9 cellular contexts compared by ENCODE assay signal in the genomic region with DNA sequence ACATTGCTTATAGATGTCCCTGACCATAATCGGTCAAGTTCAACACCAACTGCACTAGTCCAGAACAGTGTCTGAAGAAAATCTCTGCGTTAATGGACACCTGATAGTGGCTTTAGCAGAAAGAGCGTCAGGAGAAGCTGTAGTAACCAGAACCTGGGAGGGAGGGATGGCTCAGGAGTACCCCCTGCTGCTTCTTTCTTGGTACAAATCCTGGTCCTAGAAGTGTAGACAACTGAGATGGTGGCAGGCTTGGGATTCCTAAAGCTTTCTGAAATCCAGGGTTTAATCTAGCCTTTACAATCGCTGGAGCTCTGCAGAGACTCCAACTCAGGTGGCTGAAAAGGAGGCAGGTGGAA. TPM values are rescaled to one million over a fixed set of nuclear protein-coding genes. Genes with fewer than 3 reads are reported as not detected.
DNase-seq lines count a peak whose midpoint lies in the region; ATAC-seq and TF ChIP-seq lines count a peak whose summit lies in the region.
"Had no signal": no experiment of that assay in that cellular context is flagged by ENCODE, and none has a peak within 500 bp of the region (broad histone marks: within the 10 kb centered on the region; RNA-seq: fewer than 3 reads in every experiment).

No MANE protein-coding gene starts in this region.

- H3K9me3 ChIP-seq in SK-N-SH, result no peaks in the 10 kb centered on the region
- no peaks in the 10 kb centered on the region for H3K9me3 ChIP-seq in T-helper 17 cell (ENCODE audit: control insufficient read depth, low read length, poor library complexity, severe bottlenecking)
- H3K9me3 ChIP-seq in right cardiac atrium (ENCODE audit: control insufficient read depth, low read length), result no peaks in the 10 kb centered on the region
- H3K9me3 ChIP-seq in stomach smooth muscle (ENCODE audit: control insufficient read depth in 2 of 2, low read length in 2 of 2), result no peaks in the 10 kb centered on the region

- H3K4me3 Mint-ChIP-seq in T-helper 17 cell, result peak overlapping the region; percentile 87

- peak; percentile 20; the same call in 1 of the 2 replicates for TF ChIP-seq CTCF in SK-N-SH (IDR thresholded peaks at IDR 0.05)

- peak overlapping the region; percentile 92 for H3K4me2 ChIP-seq in SK-N-SH

- H3K36me3 ChIP-seq in SK-N-SH (replicated peaks in 1 of 2; ENCODE audit: control insufficient read depth in 1 of 2, insufficient read depth in 2 of 2, low read length in 1 of 2), result peaks cover 10 to 14% of the 10 kb centered on the region in 2 experiments
- H3K36me3 ChIP-seq in stomach smooth muscle (ENCODE audit: control insufficient read depth in 2 of 2, insufficient read depth in 2 of 2, low read length in 2 of 2), result peaks cover 8 to 9% of the 10 kb centered on the region in 2 donors

- H3K27me3 ChIP-seq in SK-N-SH (ENCODE audit: insufficient read depth) (no peaks in the 10 kb centered on the region), right cardiac atrium (ENCODE audit: control insufficient read depth, insufficient read depth) (no peaks in the 10 kb centered on the region), stomach smooth muscle (ENCODE audit: control insufficient read depth in 1 of 2, insufficient read depth in 2 of 2, low read length in 2 of 2) (no peaks in the 10 kb centered on the region)

- H3K27ac ChIP-seq in SK-N-SH (ENCODE audit: low read depth in 2 of 2, low read length in 1 of 2) (peak overlapping the region; percentile 65 to 85; a peak in 3 of 4 replicates), right cardiac atrium (ENCODE audit: low read length) (peak overlapping the region; percentile 88), stomach smooth muscle (ENCODE audit: low read length) (peak overlapping the region; percentile 95)

- no peaks in the 10 kb centered on the region for H3K9me2 ChIP-seq in SK-N-SH

- intact Hi-C loops in right cardiac atrium (cut with DNase I), result loop anchor here in 3 of 4 donors (5.0 to 10.0 kb wide), 3 partner anchors 34 to 167 kb away; a partner anchor contains a TSS

- no peak for ATAC-seq in SK-N-SH treated with all-trans-retinoic acid at 6 μM for 48 hours
- no peak for ATAC-seq in T-helper 17 cell
- no peak for ATAC-seq in right cardiac atrium
- ATAC-seq in HG02840 (IDR thresholded peaks at IDR 0.05; ENCODE audit: low FRiP score, unreplicated experiment), result no peak

- peak; percentile 55 for TF ChIP-seq RAD21 in SK-N-SH (IDR thresholded peaks at IDR 0.05; ENCODE audit: low read length)

- POLR2A ChIA-PET in SK-N-SH (lab: Yijun Ruan, JAX), result interaction anchor here (0.5 to 1.2 kb wide), 4 partner anchors 23 to 931 kb away, joined by 3 read pairs; no protein-coding TSS in a partner anchor

- CTCF ChIA-PET in SK-N-SH (lab: Yijun Ruan, JAX), result interaction anchor here (0.9 to 5.8 kb wide), 23 partner anchors 9 to 176 kb away, joined by 3 to 41 read pairs (median 5); a partner anchor contains a TSS

- peaks cover 28% of the 10 kb centered on the region for H3F3A ChIP-seq in SK-N-SH (replicated peaks; ENCODE audit: insufficient read depth)

- 93% methylated on average over 4 of the region's 4 CpGs for WGBS in SK-N-SH (ENCODE audit: low lambda C conversion rate)
- 74% methylated on average over 4 of the region's 4 CpGs for WGBS in right cardiac atrium

- H3K4me1 Mint-ChIP-seq in T-helper 17 cell, result peaks cover 75% of the 10 kb centered on the region

- peaks cover 96% of the 10 kb centered on the region for H3K79me2 ChIP-seq in SK-N-SH (ENCODE audit: insufficient read depth)

- TF ChIP-seq EP300 in SK-N-SH (IDR thresholded peaks at IDR 0.05; ENCODE audit: borderline replicate concordance in 1 of 2, low read depth in 1 of 2, low read length in 1 of 2), result 0 out of 4 replicates have a peak, but pooled peaks of 1 of the 2 experiments have one; percentile 0

- peaks cover 73% of the 10 kb centered on the region for H4K20me1 ChIP-seq in SK-N-SH (ENCODE audit: insufficient read depth)

- DNase-seq in SK-N-SH (no peak), T-helper 17 cell (no peak), right cardiac atrium (no peak), NCI-H774 (lab: John Stamatoyannopoulos, UW) (no peak), DMS153 treated with DMSO at 0.1 percent for 48 hours (lab: John Stamatoyannopoulos, UW; ENCODE audit: unreplicated experiment) (no peak)
- DNase-seq: NCI-H446 treated with DMSO at 0.1 percent for 48 hours had no signal

- no peaks in the 10 kb centered on the region for H3K27me3 Mint-ChIP-seq in T-helper 17 cell

- H3K4me3 ChIP-seq in SK-N-SH (ENCODE audit: low read depth in 2 of 2, low read length in 1 of 2), result no peak overlapping the region
- no peak overlapping the region for H3K4me3 ChIP-seq in right cardiac atrium (ENCODE audit: low read length)
- peak overlapping the region; percentile 42 to 98 for H3K4me3 ChIP-seq in stomach smooth muscle (ENCODE audit: low read length in 2 of 2)

- peak overlapping the region; percentile 98 for H3K27ac Mint-ChIP-seq in T-helper 17 cell

- no peak overlapping the region for H2AFZ ChIP-seq in SK-N-SH (ENCODE audit: low read depth)

- H3K36me3 Mint-ChIP-seq in T-helper 17 cell (ENCODE audit: low read depth), result peaks cover 5% of the 10 kb centered on the region

- H3K4me1 ChIP-seq in SK-N-SH (ENCODE audit: control insufficient read depth in 1 of 2, insufficient read depth in 2 of 2, low read depth in 1 of 2, low read length in 1 of 2), result peaks cover 44 to 49% of the 10 kb centered on the region in 2 experiments
- peaks cover 45% of the 10 kb centered on the region for H3K4me1 ChIP-seq in right cardiac atrium (ENCODE audit: control insufficient read depth, insufficient read depth, low read length)
- peaks cover 85% of the 10 kb centered on the region for H3K4me1 ChIP-seq in stomach smooth muscle (ENCODE audit: control insufficient read depth, insufficient read depth, low read length)

- H3K9ac ChIP-seq in SK-N-SH (no peak overlapping the region), stomach smooth muscle (ENCODE audit: low read length in 2 of 2) (peak overlapping the region; percentile 72 to 94)

TF ChIP-seq in SK-N-SH, 30 proteins besides CTCF, POLR2A, EP300 and RAD21:
- TF ChIP-seq POLR2AphosphoS5 (IDR thresholded peaks at IDR 0.05; ENCODE audit: low read depth, low read length) (no peak), SMC3 (IDR thresholded peaks at IDR 0.05; ENCODE audit: low read depth, low read length) (peak; percentile 38; the same call in 1 of the 2 replicates)
TF ChIP-seq in SK-N-SH: peak in this region for 1.

TF ChIP-seq in SK-N-SH treated with all-trans-retinoic acid at 6 μM for 48 hours, 23 proteins besides CTCF, POLR2A, EP300 and RAD21 (continues in another document):
- TF ChIP-seq ZC3H10 (CRISPR knock-in tag; IDR thresholded peaks at IDR 0.05) (no peak), TOX (CRISPR knock-in tag; IDR thresholded peaks at IDR 0.05; ENCODE audit: borderline replicate concordance) (no peak), ZNF8 (CRISPR knock-in tag; IDR thresholded peaks at IDR 0.05) (no peak)
- TF ChIP-seq, protein P1, sequence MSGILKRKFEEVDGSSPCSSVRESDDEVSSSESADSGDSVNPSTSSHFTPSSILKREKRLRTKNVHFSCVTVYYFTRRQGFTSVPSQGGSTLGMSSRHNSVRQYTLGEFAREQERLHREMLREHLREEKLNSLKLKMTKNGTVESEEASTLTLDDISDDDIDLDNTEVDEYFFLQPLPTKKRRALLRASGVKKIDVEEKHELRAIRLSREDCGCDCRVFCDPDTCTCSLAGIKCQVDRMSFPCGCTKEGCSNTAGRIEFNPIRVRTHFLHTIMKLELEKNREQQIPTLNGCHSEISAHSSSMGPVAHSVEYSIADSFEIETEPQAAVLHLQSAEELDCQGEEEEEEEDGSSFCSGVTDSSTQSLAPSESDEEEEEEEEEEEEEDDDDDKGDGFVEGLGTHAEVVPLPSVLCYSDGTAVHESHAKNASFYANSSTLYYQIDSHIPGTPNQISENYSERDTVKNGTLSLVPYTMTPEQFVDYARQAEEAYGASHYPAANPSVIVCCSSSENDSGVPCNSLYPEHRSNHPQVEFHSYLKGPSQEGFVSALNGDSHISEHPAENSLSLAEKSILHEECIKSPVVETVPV (CRISPR knock-in tag; IDR thresholded peaks at IDR 0.05), result no peak
- TF ChIP-seq, protein P2, sequence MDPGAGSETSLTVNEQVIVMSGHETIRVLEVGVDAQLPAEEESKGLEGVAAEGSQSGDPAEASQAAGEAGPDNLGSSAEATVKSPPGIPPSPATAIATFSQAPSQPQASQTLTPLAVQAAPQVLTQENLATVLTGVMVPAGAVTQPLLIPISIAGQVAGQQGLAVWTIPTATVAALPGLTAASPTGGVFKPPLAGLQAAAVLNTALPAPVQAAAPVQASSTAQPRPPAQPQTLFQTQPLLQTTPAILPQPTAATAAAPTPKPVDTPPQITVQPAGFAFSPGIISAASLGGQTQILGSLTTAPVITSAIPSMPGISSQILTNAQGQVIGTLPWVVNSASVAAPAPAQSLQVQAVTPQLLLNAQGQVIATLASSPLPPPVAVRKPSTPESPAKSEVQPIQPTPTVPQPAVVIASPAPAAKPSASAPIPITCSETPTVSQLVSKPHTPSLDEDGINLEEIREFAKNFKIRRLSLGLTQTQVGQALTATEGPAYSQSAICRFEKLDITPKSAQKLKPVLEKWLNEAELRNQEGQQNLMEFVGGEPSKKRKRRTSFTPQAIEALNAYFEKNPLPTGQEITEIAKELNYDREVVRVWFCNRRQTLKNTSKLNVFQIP (CRISPR knock-in tag; IDR thresholded peaks at IDR 0.05; ENCODE audit: borderline replicate concordance, low read depth), result no peak

RNA-seq across cellular contexts. Expression of a gene that starts 5.4 kb away (rescaled TPM):
- 11.9 and 13.7 TPM in 2 replicates for polyA plus RNA-seq in SK-N-SH (2012; rRNA removed)
- 4.4 and 7.2 TPM in 2 replicates for polyA plus RNA-seq in SK-N-SH (2012; cell fraction: cytosol; rRNA removed)
- 51.1 and 59.6 TPM in 2 replicates for polyA plus RNA-seq in SK-N-SH (2012; cell fraction: nucleus; rRNA removed)
- 10 to 100 TPM; 43.8 to 49.1 TPM for total RNA-seq in T-helper 17 cell
- total RNA-seq in right cardiac atrium, result 10 to 100 TPM; 12.2 to 17.1 (median 15.1) TPM
- polyA plus RNA-seq in right cardiac atrium, result 10.8 TPM

RNA-seq across cellular contexts. Expression of a gene that starts 49.5 kb away (rescaled TPM):
- polyA plus RNA-seq in SK-N-SH (2012; rRNA removed) (0.08 TPM in 1 of 2 replicates, not detected in the other), right cardiac atrium (not detected)
- not detected in 2 replicates for polyA plus RNA-seq in SK-N-SH (2012; cell fraction: cytosol; rRNA removed)
- 0.10 TPM in 1 of 2 replicates, not detected in the other for polyA plus RNA-seq in SK-N-SH (2012; cell fraction: nucleus; rRNA removed)
- total RNA-seq in T-helper 17 cell (under 1 TPM in 1 of 2 donors, not detected in 1; 0.17 TPM), right cardiac atrium (not detected)

Comparison
In these comparisons a context has a peak if more than half of its experiments do, and no peak if none do; other contexts are left out.
1. H3K4me3 ChIP-seq: peak in stomach smooth muscle (2 of 2); none in SK-N-SH (0 of 2) and right cardiac atrium (single experiment).
2. Peak in every context shown above with its lines, with median percentiles within 50 percentile points of each other: H3K27ac ChIP-seq.